ENCODE assay signal across 19 cellular contexts in the genomic region with DNA sequence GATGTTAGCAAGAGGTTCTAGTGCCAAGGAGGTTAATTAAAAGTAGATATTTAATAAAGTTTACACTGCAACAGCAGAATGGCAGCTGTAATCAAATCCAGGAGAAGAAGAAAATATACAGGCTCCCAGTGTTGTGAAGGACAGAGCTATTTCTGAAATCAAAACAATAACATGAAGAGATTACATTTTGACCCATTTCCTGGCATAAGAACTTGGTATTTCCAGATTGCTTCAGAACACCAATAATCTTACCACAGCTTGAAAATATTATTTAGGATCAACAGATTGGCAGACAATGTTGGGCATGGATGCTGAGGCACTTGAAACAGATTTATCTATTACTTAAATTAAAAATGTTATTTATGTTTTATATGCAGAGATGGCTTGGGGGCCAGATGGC.
A peak's percentile ranks its signal among the peaks of the same experiment; 100 is the strongest.
DNase-seq lines count a peak whose midpoint lies in the region; ATAC-seq and TF ChIP-seq lines count a peak whose summit lies in the region.
"Had no signal": no experiment of that assay in that cellular context is flagged by ENCODE, and none has a peak within 500 bp of the region (broad histone marks: within the 10 kb centered on the region; RNA-seq: fewer than 3 reads in every experiment).

No MANE protein-coding gene starts in this region.

- CTCF ChIA-PET in SK-N-SH (lab: Yijun Ruan, JAX) (interaction anchor here (0.8 to 1.2 kb wide), 4 partner anchors 12 to 147 kb away, joined by 3 to 6 read pairs (median 3); no protein-coding TSS in a partner anchor), A673 (lab: Charles Lee) (no interaction called here)

- H3K4me1 ChIP-seq in SK-N-SH (ENCODE audit: control insufficient read depth in 1 of 2, insufficient read depth in 2 of 2, low read depth in 1 of 2, low read length in 1 of 2) (peaks cover 0 to 18% of the 10 kb centered on the region in 2 experiments; a peak in 1 of 4 replicates), A673 (ENCODE audit: insufficient read depth, low read length, poor library complexity, severe bottlenecking) (no peaks in the 10 kb centered on the region)
- H3K4me1 ChIP-seq: BLaER1 treated with 17β-estradiol and CSF1 and Interleukin-3, amounts not matched to agents 10 nM and 100 nM; Peyer's patch had no signal

- TF ChIP-seq EP300 in SK-N-SH (IDR thresholded peaks at IDR 0.05; ENCODE audit: borderline replicate concordance in 1 of 2, low read depth in 1 of 2, low read length in 1 of 2): no peak

- H3K4me3 ChIP-seq in SK-N-SH (ENCODE audit: low read depth in 2 of 2, low read length in 1 of 2) (no peak overlapping the region), brain microvascular endothelial cell (ENCODE audit: low read depth, low read length) (no peak overlapping the region), fibroblast of pulmonary artery (replicated peaks; ENCODE audit: low read depth, low read length) (no peak overlapping the region), foreskin fibroblast (ENCODE audit: low read depth in 1 of 2, low read length in 2 of 2) (no peak overlapping the region), A673 (ENCODE audit: low read depth, low read length, poor library complexity, severe bottlenecking) (no peak overlapping the region)
- H3K4me3 ChIP-seq: BLaER1 treated with 17β-estradiol and CSF1 and Interleukin-3, amounts not matched to agents 10 nM and 100 nM; Peyer's patch had no signal

- H3K9me3 ChIP-seq in SK-N-SH (no peaks in the 10 kb centered on the region), A673 (ENCODE audit: low read depth, low read length, poor library complexity, severe bottlenecking) (no peaks in the 10 kb centered on the region)
- H3K9me3 ChIP-seq: BLaER1 treated with 17β-estradiol and CSF1 and Interleukin-3, amounts not matched to agents 10 nM and 100 nM; Peyer's patch had no signal

- BruUV-seq in A673 (replicated peaks; lab: Mats Ljungman, UMichigan): no TSS peak

- H3K4me2 ChIP-seq in SK-N-SH: no peak overlapping the region
- H3K4me2 ChIP-seq: BLaER1 treated with 17β-estradiol and CSF1 and Interleukin-3, amounts not matched to agents 10 nM and 100 nM had no signal

- H3K27me3 ChIP-seq in SK-N-SH (ENCODE audit: insufficient read depth): no peaks in the 10 kb centered on the region
- H3K27me3 ChIP-seq in brain microvascular endothelial cell (replicated peaks): no peaks in the 10 kb centered on the region
- H3K27me3 ChIP-seq in A673 (replicated peaks; ENCODE audit: insufficient read depth, low read depth, low read length, poor library complexity): no peaks in the 10 kb centered on the region
- H3K27me3 ChIP-seq: BLaER1 treated with 17β-estradiol and CSF1 and Interleukin-3, amounts not matched to agents 10 nM and 100 nM; Peyer's patch had no signal

- no peaks in the 10 kb centered on the region for H3K9me2 ChIP-seq in SK-N-SH

- no peak for TF ChIP-seq CTCF in SK-N-SH (IDR thresholded peaks at IDR 0.05)
- no peak for TF ChIP-seq CTCF in brain microvascular endothelial cell (IDR thresholded peaks at IDR 0.05; ENCODE audit: low read depth, low read length, missing control alignments)
- no peak for TF ChIP-seq CTCF in fibroblast of pulmonary artery (IDR thresholded peaks at IDR 0.05; ENCODE audit: low read length, missing control alignments)
- TF ChIP-seq CTCF in foreskin fibroblast (IDR thresholded peaks at IDR 0.05; ENCODE audit: low read depth, low read length): no peak
- TF ChIP-seq CTCF in A673 (conservative IDR thresholded peaks at IDR 0.05; ENCODE audit: low read depth, low read length): no peak

- no peak overlapping the region for H3K9ac ChIP-seq in SK-N-SH
- H3K9ac ChIP-seq: BLaER1 treated with 17β-estradiol and CSF1 and Interleukin-3, amounts not matched to agents 10 nM and 100 nM had no signal

- H3K36me3 ChIP-seq in SK-N-SH (replicated peaks in 1 of 2; ENCODE audit: control insufficient read depth in 1 of 2, insufficient read depth in 2 of 2, low read length in 1 of 2): no peaks in the 10 kb centered on the region
- no peaks in the 10 kb centered on the region for H3K36me3 ChIP-seq in brain microvascular endothelial cell (replicated peaks)
- no peaks in the 10 kb centered on the region for H3K36me3 ChIP-seq in A673 (ENCODE audit: insufficient read depth, low read length, poor library complexity, severe bottlenecking)
- H3K36me3 ChIP-seq: BLaER1 treated with 17β-estradiol and CSF1 and Interleukin-3, amounts not matched to agents 10 nM and 100 nM; Peyer's patch had no signal

- in situ Hi-C loops in brain microvascular endothelial cell (cut with HindIII; ENCODE audit: low pct_ligation_motif_present, low sequenced_read_pairs): no loop called here

- intact Hi-C loops in sciatic nerve (cut with DNase I): no loop called here
- intact Hi-C loops in A673 (cut with micrococcal nuclease; ENCODE audit: unreplicated experiment): no loop called here

- DNase-seq in SK-N-SH: no peak
- no peak for DNase-seq in brain microvascular endothelial cell
- peak; percentile 58 for DNase-seq in fibroblast of pulmonary artery (ENCODE audit: low read depth)
- DNase-seq in foreskin fibroblast: no peak
- DNase-seq in stimulated activated CD8-positive, alpha-beta memory T cell treated with anti-CD3 and anti-CD28 coated beads, Interleukin-4, amount 100 ng/mL, for 48 hours: no peak
- DNase-seq in sciatic nerve (ENCODE audit: low spot score): no peak
- DNase-seq in A673 (ENCODE audit: low spot score): no peak
- DNase-seq: CD8-positive, alpha-beta memory T cell; DMS79 treated with DMSO at 0.1 percent for 48 hours; H7; NCI-H1092 treated with DMSO at 0.1 percent for 48 hours; NCI-H146; NCI-H2029 treated with DMSO at 0.1 percent for 48 hours; NCI-H446 treated with DMSO at 0.1 percent for 48 hours; NCI-H748 treated with DMSO at 0.1 percent for 48 hours; NK-92 treated with Interleukin-12 subunit alpha and Interleukin-12 subunit beta, amount 100 ng/mL, for 24 hours; Peyer's patch had no signal

- no peaks in the 10 kb centered on the region for H4K20me1 ChIP-seq in SK-N-SH (ENCODE audit: insufficient read depth)
- H4K20me1 ChIP-seq: BLaER1 treated with 17β-estradiol and CSF1 and Interleukin-3, amounts not matched to agents 10 nM and 100 nM had no signal

- TF ChIP-seq RAD21 in SK-N-SH (IDR thresholded peaks at IDR 0.05; ENCODE audit: low read length): no peak

- H3K27ac ChIP-seq in SK-N-SH (ENCODE audit: low read depth in 2 of 2, low read length in 1 of 2) (no peak overlapping the region; a peak in 1 of 4 replicates), brain microvascular endothelial cell (peak overlapping the region; percentile 47), A673 (ENCODE audit: low read depth, low read length, poor library complexity, severe bottlenecking) (no peak overlapping the region)
- H3K27ac ChIP-seq: BLaER1 treated with 17β-estradiol and CSF1 and Interleukin-3, amounts not matched to agents 10 nM and 100 nM; Peyer's patch had no signal

- H3K79me2 ChIP-seq in SK-N-SH (ENCODE audit: insufficient read depth): no peaks in the 10 kb centered on the region

- peaks cover 19% of the 10 kb centered on the region for H3F3A ChIP-seq in SK-N-SH (replicated peaks; ENCODE audit: insufficient read depth)

- peak overlapping the region; percentile 53 for H2AFZ ChIP-seq in SK-N-SH (ENCODE audit: low read depth)

- POLR2A ChIA-PET in SK-N-SH (lab: Yijun Ruan, JAX) (no interaction called here), A673 (lab: Charles Lee; ENCODE audit: low non-redundant PET) (no interaction called here)

- ATAC-seq in SK-N-SH treated with all-trans-retinoic acid at 6 μM for 48 hours (no peak), sciatic nerve (no peak)

TF ChIP-seq in SK-N-SH, 30 proteins besides CTCF, POLR2A, EP300 and RAD21:
- 0 out of 2 replicates have a peak, but pooled peaks have one; percentile 7 for TF ChIP-seq TCF12 (IDR thresholded peaks at IDR 0.05)
- TF ChIP-seq, protein P1, sequence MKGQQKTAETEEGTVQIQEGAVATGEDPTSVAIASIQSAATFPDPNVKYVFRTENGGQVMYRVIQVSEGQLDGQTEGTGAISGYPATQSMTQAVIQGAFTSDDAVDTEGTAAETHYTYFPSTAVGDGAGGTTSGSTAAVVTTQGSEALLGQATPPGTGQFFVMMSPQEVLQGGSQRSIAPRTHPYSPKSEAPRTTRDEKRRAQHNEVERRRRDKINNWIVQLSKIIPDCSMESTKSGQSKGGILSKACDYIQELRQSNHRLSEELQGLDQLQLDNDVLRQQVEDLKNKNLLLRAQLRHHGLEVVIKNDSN (IDR thresholded peaks at IDR 0.05; ENCODE audit: borderline replicate concordance, low read depth): no peak
TF ChIP-seq in SK-N-SH: peak in this region for 1.

TF ChIP-seq in SK-N-SH treated with all-trans-retinoic acid at 6 μM for 48 hours, 23 proteins besides CTCF, POLR2A, EP300 and RAD21:
- no peak for TF ChIP-seq ARNTL (CRISPR knock-in tag; IDR thresholded peaks at IDR 0.05; ENCODE audit: borderline replicate concordance, low read depth)
- no peak for TF ChIP-seq TCF4 (CRISPR knock-in tag; IDR thresholded peaks at IDR 0.05; ENCODE audit: borderline replicate concordance)
- no peak for TF ChIP-seq BACH2 (CRISPR knock-in tag; IDR thresholded peaks at IDR 0.05; ENCODE audit: borderline replicate concordance)
- no peak for TF ChIP-seq ZNF70 (CRISPR knock-in tag; IDR thresholded peaks at IDR 0.05)
- no peak for TF ChIP-seq SNAI2 (CRISPR knock-in tag; IDR thresholded peaks at IDR 0.05)
- no peak for TF ChIP-seq ZC3H10 (CRISPR knock-in tag; IDR thresholded peaks at IDR 0.05)
- TF ChIP-seq ISL1 (CRISPR knock-in tag; IDR thresholded peaks at IDR 0.05): no peak
